In genomic region chr5:112860929-112861637, GRCh38 we compare ENCODE assay signal across 1 cellular context.
A peak's percentile ranks its signal among the peaks of the same experiment; 100 is the strongest.
TF ChIP-seq lines count a peak whose summit lies in the region.

Gene SRP19 (plus strand): TSS chr5:112861287. CDS start chr5:112861377, 90 bp downstream.

TF ChIP-seq in HepG2, 621 proteins besides CTCF, POLR2A, EP300 and RAD21 (continued from another document and continues in another):
- TF ChIP-seq, protein P1, sequence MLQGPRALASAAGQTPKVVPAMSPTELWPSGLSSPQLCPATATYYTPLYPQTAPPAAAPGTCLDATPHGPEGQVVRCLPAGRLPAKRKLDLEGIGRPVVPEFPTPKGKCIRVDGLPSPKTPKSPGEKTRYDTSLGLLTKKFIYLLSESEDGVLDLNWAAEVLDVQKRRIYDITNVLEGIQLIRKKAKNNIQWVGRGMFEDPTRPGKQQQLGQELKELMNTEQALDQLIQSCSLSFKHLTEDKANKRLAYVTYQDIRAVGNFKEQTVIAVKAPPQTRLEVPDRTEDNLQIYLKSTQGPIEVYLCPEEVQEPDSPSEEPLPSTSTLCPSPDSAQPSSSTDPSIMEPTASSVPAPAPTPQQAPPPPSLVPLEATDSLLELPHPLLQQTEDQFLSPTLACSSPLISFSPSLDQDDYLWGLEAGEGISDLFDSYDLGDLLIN (CRISPR knock-in tag; IDR thresholded peaks at IDR 0.05; ENCODE audit: borderline replicate concordance): no peak
- TF ChIP-seq, protein P2, sequence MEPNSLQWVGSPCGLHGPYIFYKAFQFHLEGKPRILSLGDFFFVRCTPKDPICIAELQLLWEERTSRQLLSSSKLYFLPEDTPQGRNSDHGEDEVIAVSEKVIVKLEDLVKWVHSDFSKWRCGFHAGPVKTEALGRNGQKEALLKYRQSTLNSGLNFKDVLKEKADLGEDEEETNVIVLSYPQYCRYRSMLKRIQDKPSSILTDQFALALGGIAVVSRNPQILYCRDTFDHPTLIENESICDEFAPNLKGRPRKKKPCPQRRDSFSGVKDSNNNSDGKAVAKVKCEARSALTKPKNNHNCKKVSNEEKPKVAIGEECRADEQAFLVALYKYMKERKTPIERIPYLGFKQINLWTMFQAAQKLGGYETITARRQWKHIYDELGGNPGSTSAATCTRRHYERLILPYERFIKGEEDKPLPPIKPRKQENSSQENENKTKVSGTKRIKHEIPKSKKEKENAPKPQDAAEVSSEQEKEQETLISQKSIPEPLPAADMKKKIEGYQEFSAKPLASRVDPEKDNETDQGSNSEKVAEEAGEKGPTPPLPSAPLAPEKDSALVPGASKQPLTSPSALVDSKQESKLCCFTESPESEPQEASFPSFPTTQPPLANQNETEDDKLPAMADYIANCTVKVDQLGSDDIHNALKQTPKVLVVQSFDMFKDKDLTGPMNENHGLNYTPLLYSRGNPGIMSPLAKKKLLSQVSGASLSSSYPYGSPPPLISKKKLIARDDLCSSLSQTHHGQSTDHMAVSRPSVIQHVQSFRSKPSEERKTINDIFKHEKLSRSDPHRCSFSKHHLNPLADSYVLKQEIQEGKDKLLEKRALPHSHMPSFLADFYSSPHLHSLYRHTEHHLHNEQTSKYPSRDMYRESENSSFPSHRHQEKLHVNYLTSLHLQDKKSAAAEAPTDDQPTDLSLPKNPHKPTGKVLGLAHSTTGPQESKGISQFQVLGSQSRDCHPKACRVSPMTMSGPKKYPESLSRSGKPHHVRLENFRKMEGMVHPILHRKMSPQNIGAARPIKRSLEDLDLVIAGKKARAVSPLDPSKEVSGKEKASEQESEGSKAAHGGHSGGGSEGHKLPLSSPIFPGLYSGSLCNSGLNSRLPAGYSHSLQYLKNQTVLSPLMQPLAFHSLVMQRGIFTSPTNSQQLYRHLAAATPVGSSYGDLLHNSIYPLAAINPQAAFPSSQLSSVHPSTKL (CRISPR knock-in tag; IDR thresholded peaks at IDR 0.05): peak; percentile 54
- TF ChIP-seq ZBTB14 (CRISPR knock-in tag; IDR thresholded peaks at IDR 0.05): peak; percentile 60; the same call in 1 of the 2 replicates
- 0 out of 2 replicates have a peak, but pooled peaks have one; percentile 47 for TF ChIP-seq ZNF761 (CRISPR knock-in tag; conservative IDR thresholded peaks at IDR 0.05)
- TF ChIP-seq ZMYM4 (CRISPR knock-in tag; IDR thresholded peaks at IDR 0.05): peak; percentile 95
- peak; percentile 76; the same call in 1 of the 2 replicates for TF ChIP-seq ZC3H4 (CRISPR knock-in tag; IDR thresholded peaks at IDR 0.05; ENCODE audit: borderline replicate concordance)
- TF ChIP-seq, protein P3, sequence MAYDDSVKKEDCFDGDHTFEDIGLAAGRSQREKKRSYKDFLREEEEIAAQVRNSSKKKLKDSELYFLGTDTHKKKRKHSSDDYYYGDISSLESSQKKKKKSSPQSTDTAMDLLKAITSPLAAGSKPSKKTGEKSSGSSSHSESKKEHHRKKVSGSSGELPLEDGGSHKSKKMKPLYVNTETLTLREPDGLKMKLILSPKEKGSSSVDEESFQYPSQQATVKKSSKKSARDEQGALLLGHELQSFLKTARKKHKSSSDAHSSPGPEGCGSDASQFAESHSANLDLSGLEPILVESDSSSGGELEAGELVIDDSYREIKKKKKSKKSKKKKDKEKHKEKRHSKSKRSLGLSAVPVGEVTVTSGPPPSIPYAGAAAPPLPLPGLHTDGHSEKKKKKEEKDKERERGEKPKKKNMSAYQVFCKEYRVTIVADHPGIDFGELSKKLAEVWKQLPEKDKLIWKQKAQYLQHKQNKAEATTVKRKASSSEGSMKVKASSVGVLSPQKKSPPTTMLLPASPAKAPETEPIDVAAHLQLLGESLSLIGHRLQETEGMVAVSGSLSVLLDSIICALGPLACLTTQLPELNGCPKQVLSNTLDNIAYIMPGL (CRISPR knock-in tag; IDR thresholded peaks at IDR 0.05; ENCODE audit: borderline replicate concordance in 1 of 2, low read depth in 1 of 2): peak; percentile 55 to 87
- peak; percentile 57; the same call in 1 of the 2 replicates for TF ChIP-seq ZNF558 (CRISPR knock-in tag; IDR thresholded peaks at IDR 0.05; ENCODE audit: borderline replicate concordance)
- TF ChIP-seq NCOR1 (IDR thresholded peaks at IDR 0.05; ENCODE audit: borderline replicate concordance, low read length): no peak
- TF ChIP-seq, protein P4, sequence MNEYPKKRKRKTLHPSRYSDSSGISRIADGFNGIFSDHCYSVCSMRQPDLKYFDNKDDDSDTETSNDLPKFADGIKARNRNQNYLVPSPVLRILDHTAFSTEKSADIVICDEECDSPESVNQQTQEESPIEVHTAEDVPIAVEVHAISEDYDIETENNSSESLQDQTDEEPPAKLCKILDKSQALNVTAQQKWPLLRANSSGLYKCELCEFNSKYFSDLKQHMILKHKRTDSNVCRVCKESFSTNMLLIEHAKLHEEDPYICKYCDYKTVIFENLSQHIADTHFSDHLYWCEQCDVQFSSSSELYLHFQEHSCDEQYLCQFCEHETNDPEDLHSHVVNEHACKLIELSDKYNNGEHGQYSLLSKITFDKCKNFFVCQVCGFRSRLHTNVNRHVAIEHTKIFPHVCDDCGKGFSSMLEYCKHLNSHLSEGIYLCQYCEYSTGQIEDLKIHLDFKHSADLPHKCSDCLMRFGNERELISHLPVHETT (CRISPR knock-in tag; conservative IDR thresholded peaks at IDR 0.05): peak; percentile 86
- TF ChIP-seq KMT2A (CRISPR knock-in tag; IDR thresholded peaks at IDR 0.05): peak; percentile 94
- TF ChIP-seq TP53 (CRISPR knock-in tag; conservative IDR thresholded peaks at IDR 0.05): no peak
- no peak for TF ChIP-seq MAFK (conservative IDR thresholded peaks at IDR 0.05 in 1 of 2, IDR thresholded peaks at IDR 0.05 in 1 of 2; ENCODE audit: low read length in 2 of 2)
- TF ChIP-seq ZMAT3 (CRISPR knock-in tag; conservative IDR thresholded peaks at IDR 0.05): peak; percentile 91
- peak; percentile 90 for TF ChIP-seq ZNF441 (CRISPR knock-in tag; IDR thresholded peaks at IDR 0.05; ENCODE audit: borderline replicate concordance)
- TF ChIP-seq ZZZ3 (CRISPR knock-in tag; IDR thresholded peaks at IDR 0.05; ENCODE audit: borderline replicate concordance): peak; percentile 91; the same call in 1 of the 2 replicates
- TF ChIP-seq ZFY (CRISPR knock-in tag; IDR thresholded peaks at IDR 0.05): peak; percentile 95
- peak; percentile 92; the same call in 1 of the 2 replicates for TF ChIP-seq ZNF879 (CRISPR knock-in tag; IDR thresholded peaks at IDR 0.05)
- TF ChIP-seq POLR2G (IDR thresholded peaks at IDR 0.05; ENCODE audit: low read depth, low read length): peak; percentile 91
- peak; percentile 95 for TF ChIP-seq BRF2 (CRISPR knock-in tag; IDR thresholded peaks at IDR 0.05)
- TF ChIP-seq KLF16 (CRISPR knock-in tag; IDR thresholded peaks at IDR 0.05): peak; percentile 84 to 92; a peak in 3 of 4 replicates
- TF ChIP-seq GTF2F1 (IDR thresholded peaks at IDR 0.05; ENCODE audit: low read length): no peak
- peak; percentile 90; the same call in 1 of the 2 replicates for TF ChIP-seq ZNF614 (CRISPR knock-in tag; IDR thresholded peaks at IDR 0.05; ENCODE audit: borderline replicate concordance)
- no peak for TF ChIP-seq SMAD1 (CRISPR knock-in tag; IDR thresholded peaks at IDR 0.05; ENCODE audit: borderline replicate concordance, low read depth)
- TF ChIP-seq JUNB (CRISPR knock-in tag; IDR thresholded peaks at IDR 0.05; ENCODE audit: borderline replicate concordance): no peak
- TF ChIP-seq GABPB1 (CRISPR knock-in tag; IDR thresholded peaks at IDR 0.05): peak; percentile 98
- TF ChIP-seq DNMT1 (CRISPR knock-in tag; IDR thresholded peaks at IDR 0.05): no peak
- TF ChIP-seq FIP1L1 (IDR thresholded peaks at IDR 0.05; ENCODE audit: borderline replicate concordance, insufficient read depth, low read depth, low read length): no peak
- peak; percentile 65; the same call in 1 of the 2 replicates for TF ChIP-seq ZNF431 (CRISPR knock-in tag; IDR thresholded peaks at IDR 0.05; ENCODE audit: borderline replicate concordance, low read depth)
- peak; percentile 74; the same call in 1 of the 2 replicates for TF ChIP-seq ATF5 (CRISPR knock-in tag; IDR thresholded peaks at IDR 0.05; ENCODE audit: low read depth)
- TF ChIP-seq SATB2 (CRISPR knock-in tag; IDR thresholded peaks at IDR 0.05): peak; percentile 96
- TF ChIP-seq ZNF577 (CRISPR knock-in tag; IDR thresholded peaks at IDR 0.05; ENCODE audit: borderline replicate concordance, low read depth): no peak
- TF ChIP-seq SMYD3 (CRISPR knock-in tag; IDR thresholded peaks at IDR 0.05): peak; percentile 74; the same call in 1 of the 2 replicates
- peak; percentile 86 for TF ChIP-seq MEF2D (CRISPR knock-in tag; IDR thresholded peaks at IDR 0.05)
- TF ChIP-seq HMG20A (CRISPR knock-in tag; IDR thresholded peaks at IDR 0.05; ENCODE audit: borderline replicate concordance): peak; percentile 41; the same call in 1 of the 2 replicates
- peak; percentile 54 for TF ChIP-seq RARA (CRISPR knock-in tag; IDR thresholded peaks at IDR 0.05)
- peak; percentile 89 for TF ChIP-seq ZFAT (CRISPR knock-in tag; conservative IDR thresholded peaks at IDR 0.05)
- TF ChIP-seq SMAD9 (CRISPR knock-in tag; IDR thresholded peaks at IDR 0.05): no peak
- TF ChIP-seq ZNF790 (CRISPR knock-in tag; IDR thresholded peaks at IDR 0.05; ENCODE audit: borderline replicate concordance): peak; percentile 79; the same call in 1 of the 2 replicates
- TF ChIP-seq, protein P5, sequence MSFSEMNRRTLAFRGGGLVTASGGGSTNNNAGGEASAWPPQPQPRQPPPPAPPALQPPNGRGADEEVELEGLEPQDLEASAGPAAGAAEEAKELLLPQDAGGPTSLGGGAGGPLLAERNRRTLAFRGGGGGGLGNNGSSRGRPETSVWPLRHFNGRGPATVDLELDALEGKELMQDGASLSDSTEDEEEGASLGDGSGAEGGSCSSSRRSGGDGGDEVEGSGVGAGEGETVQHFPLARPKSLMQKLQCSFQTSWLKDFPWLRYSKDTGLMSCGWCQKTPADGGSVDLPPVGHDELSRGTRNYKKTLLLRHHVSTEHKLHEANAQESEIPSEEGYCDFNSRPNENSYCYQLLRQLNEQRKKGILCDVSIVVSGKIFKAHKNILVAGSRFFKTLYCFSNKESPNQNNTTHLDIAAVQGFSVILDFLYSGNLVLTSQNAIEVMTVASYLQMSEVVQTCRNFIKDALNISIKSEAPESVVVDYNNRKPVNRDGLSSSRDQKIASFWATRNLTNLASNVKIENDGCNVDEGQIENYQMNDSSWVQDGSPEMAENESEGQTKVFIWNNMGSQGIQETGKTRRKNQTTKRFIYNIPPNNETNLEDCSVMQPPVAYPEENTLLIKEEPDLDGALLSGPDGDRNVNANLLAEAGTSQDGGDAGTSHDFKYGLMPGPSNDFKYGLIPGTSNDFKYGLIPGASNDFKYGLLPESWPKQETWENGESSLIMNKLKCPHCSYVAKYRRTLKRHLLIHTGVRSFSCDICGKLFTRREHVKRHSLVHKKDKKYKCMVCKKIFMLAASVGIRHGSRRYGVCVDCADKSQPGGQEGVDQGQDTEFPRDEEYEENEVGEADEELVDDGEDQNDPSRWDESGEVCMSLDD (CRISPR knock-in tag; IDR thresholded peaks at IDR 0.05; ENCODE audit: borderline replicate concordance): peak; percentile 80
- no peak for TF ChIP-seq SP140L (CRISPR knock-in tag; IDR thresholded peaks at IDR 0.05; ENCODE audit: borderline replicate concordance)
- TF ChIP-seq IRF9 (CRISPR knock-in tag; IDR thresholded peaks at IDR 0.05; ENCODE audit: borderline replicate concordance): no peak
- peak; percentile 70 for TF ChIP-seq HDAC1 (CRISPR knock-in tag; IDR thresholded peaks at IDR 0.05)
